ENCODE assay signal across 1 cellular context in the genomic region with DNA sequence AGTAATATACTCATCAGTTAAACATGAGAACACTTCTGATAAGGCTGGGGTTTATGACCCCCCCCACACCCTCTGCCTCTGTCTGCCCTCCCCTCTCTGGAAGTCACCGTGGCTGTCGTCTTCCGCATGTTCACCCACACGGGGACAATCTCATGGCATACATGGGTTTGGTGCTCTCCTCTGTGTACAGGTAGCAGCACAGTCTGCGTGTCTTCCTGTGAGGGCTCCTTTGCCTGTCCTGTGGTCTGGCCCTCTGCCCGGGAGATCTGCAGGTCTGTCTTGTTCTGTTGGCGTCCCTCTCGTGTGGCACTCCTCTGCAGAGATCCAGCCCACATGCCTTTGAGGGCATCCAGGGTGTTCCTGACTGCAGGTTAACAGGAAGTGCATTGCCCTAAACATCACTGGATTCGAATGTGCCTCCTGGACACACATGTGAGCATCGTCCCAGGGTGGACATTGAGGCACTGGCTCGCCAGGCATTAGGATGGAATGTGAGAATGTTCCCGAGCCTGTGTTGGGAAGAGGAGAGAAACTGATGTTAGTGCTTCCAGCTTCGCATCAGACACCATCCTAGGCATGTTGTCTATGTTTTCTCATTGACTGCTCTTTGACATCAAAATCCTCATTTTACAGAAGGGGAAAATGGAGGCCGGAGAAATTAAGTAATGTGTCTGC.
TF ChIP-seq lines count a peak whose summit lies in the region.

No MANE protein-coding gene starts in this region.

TF ChIP-seq in GM23338, 12 proteins besides CTCF, POLR2A, EP300 and RAD21 (continued from another document):
- TF ChIP-seq, protein P1, sequence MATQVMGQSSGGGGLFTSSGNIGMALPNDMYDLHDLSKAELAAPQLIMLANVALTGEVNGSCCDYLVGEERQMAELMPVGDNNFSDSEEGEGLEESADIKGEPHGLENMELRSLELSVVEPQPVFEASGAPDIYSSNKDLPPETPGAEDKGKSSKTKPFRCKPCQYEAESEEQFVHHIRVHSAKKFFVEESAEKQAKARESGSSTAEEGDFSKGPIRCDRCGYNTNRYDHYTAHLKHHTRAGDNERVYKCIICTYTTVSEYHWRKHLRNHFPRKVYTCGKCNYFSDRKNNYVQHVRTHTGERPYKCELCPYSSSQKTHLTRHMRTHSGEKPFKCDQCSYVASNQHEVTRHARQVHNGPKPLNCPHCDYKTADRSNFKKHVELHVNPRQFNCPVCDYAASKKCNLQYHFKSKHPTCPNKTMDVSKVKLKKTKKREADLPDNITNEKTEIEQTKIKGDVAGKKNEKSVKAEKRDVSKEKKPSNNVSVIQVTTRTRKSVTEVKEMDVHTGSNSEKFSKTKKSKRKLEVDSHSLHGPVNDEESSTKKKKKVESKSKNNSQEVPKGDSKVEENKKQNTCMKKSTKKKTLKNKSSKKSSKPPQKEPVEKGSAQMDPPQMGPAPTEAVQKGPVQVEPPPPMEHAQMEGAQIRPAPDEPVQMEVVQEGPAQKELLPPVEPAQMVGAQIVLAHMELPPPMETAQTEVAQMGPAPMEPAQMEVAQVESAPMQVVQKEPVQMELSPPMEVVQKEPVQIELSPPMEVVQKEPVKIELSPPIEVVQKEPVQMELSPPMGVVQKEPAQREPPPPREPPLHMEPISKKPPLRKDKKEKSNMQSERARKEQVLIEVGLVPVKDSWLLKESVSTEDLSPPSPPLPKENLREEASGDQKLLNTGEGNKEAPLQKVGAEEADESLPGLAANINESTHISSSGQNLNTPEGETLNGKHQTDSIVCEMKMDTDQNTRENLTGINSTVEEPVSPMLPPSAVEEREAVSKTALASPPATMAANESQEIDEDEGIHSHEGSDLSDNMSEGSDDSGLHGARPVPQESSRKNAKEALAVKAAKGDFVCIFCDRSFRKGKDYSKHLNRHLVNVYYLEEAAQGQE (IDR thresholded peaks at IDR 0.05; ENCODE audit: unreplicated experiment), result no peak
- TF ChIP-seq ZNF331 (CRISPR knock-in tag; IDR thresholded peaks at IDR 0.05; ENCODE audit: low read depth) (no peak), CREB1 (CRISPR knock-in tag; IDR thresholded peaks at IDR 0.05; ENCODE audit: low read depth) (no peak), EZH2phosphoT487 (IDR thresholded peaks at IDR 0.05; ENCODE audit: unreplicated experiment) (no peak), JUNB (IDR thresholded peaks at IDR 0.05; ENCODE audit: unreplicated experiment) (no peak), ZNF114 (CRISPR knock-in tag; IDR thresholded peaks at IDR 0.05) (no peak), STAT1 (IDR thresholded peaks at IDR 0.05; ENCODE audit: unreplicated experiment) (no peak)
- TF ChIP-seq, protein P2, sequence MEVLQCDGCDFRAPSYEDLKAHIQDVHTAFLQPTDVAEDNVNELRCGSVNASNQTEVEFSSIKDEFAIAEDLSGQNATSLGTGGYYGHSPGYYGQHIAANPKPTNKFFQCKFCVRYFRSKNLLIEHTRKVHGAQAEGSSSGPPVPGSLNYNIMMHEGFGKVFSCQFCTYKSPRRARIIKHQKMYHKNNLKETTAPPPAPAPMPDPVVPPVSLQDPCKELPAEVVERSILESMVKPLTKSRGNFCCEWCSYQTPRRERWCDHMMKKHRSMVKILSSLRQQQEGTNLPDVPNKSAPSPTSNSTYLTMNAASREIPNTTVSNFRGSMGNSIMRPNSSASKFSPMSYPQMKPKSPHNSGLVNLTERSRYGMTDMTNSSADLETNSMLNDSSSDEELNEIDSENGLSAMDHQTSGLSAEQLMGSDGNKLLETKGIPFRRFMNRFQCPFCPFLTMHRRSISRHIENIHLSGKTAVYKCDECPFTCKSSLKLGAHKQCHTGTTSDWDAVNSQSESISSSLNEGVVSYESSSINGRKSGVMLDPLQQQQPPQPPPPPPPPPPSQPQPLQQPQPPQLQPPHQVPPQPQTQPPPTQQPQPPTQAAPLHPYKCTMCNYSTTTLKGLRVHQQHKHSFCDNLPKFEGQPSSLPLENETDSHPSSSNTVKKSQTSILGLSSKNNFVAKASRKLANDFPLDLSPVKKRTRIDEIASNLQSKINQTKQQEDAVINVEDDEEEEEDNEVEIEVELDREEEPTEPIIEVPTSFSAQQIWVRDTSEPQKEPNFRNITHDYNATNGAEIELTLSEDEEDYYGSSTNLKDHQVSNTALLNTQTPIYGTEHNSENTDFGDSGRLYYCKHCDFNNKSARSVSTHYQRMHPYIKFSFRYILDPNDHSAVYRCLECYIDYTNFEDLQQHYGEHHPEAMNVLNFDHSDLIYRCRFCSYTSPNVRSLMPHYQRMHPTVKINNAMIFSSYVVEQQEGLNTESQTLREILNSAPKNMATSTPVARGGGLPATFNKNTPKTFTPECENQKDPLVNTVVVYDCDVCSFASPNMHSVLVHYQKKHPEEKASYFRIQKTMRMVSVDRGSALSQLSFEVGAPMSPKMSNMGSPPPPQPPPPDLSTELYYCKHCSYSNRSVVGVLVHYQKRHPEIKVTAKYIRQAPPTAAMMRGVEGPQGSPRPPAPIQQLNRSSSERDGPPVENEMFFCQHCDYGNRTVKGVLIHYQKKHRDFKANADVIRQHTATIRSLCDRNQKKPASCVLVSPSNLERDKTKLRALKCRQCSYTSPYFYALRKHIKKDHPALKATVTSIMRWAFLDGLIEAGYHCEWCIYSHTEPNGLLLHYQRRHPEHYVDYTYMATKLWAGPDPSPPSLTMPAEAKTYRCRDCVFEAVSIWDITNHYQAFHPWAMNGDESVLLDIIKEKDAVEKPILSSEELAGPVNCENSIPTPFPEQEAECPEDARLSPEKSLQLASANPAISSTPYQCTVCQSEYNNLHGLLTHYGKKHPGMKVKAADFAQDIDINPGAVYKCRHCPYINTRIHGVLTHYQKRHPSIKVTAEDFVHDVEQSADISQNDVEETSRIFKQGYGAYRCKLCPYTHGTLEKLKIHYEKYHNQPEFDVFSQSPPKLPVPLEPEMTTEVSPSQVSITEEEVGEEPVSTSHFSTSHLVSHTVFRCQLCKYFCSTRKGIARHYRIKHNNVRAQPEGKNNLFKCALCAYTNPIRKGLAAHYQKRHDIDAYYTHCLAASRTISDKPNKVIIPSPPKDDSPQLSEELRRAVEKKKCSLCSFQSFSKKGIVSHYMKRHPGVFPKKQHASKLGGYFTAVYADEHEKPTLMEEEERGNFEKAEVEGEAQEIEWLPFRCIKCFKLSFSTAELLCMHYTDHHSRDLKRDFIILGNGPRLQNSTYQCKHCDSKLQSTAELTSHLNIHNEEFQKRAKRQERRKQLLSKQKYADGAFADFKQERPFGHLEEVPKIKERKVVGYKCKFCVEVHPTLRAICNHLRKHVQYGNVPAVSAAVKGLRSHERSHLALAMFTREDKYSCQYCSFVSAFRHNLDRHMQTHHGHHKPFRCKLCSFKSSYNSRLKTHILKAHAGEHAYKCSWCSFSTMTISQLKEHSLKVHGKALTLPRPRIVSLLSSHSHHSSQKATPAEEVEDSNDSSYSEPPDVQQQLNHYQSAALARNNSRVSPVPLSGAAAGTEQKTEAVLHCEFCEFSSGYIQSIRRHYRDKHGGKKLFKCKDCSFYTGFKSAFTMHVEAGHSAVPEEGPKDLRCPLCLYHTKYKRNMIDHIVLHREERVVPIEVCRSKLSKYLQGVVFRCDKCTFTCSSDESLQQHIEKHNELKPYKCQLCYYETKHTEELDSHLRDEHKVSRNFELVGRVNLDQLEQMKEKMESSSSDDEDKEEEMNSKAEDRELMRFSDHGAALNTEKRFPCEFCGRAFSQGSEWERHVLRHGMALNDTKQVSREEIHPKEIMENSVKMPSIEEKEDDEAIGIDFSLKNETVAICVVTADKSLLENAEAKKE (CRISPR knock-in tag; IDR thresholded peaks at IDR 0.05), result no peak
